1 cellular context compared by ENCODE assay signal in genomic region chr11:69887841-69888670, GRCh38.
A peak's percentile ranks its signal among the peaks of the same experiment; 100 is the strongest.
TF ChIP-seq lines count a peak whose summit lies in the region.

No MANE protein-coding gene starts in this region.

TF ChIP-seq in K562, 482 proteins besides CTCF, POLR2A, EP300 and RAD21 (continued from another document):
- TF ChIP-seq, protein P1, sequence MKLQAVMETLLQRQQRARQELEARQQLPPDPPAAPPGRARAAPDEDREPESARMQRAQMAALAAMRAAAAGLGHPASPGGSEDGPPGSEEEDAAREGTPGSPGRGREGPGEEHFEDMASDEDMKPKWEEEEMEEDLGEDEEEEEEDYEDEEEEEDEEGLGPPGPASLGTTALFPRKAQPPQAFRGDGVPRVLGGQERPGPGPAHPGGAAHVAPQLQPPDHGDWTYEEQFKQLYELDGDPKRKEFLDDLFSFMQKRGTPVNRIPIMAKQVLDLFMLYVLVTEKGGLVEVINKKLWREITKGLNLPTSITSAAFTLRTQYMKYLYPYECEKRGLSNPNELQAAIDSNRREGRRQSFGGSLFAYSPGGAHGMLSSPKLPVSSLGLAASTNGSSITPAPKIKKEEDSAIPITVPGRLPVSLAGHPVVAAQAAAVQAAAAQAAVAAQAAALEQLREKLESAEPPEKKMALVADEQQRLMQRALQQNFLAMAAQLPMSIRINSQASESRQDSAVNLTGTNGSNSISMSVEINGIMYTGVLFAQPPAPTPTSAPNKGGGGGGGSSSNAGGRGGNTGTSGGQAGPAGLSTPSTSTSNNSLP (IDR thresholded peaks at IDR 0.05; ENCODE audit: borderline replicate concordance, low read depth, low read length): no peak
- no peak for TF ChIP-seq JUN (IDR thresholded peaks at IDR 0.05; ENCODE audit: borderline replicate concordance, low read depth, low read length)
- TF ChIP-seq JUN (CRISPR knock-in tag; IDR thresholded peaks at IDR 0.05; ENCODE audit: borderline replicate concordance): 0 out of 2 replicates have a peak, but pooled peaks have one; percentile 33
- no peak for TF ChIP-seq USF1 (CRISPR knock-in tag; IDR thresholded peaks at IDR 0.05)
- no peak for TF ChIP-seq BRD9 (IDR thresholded peaks at IDR 0.05; ENCODE audit: low read depth, partially characterized antibody)
- TF ChIP-seq, protein P2, sequence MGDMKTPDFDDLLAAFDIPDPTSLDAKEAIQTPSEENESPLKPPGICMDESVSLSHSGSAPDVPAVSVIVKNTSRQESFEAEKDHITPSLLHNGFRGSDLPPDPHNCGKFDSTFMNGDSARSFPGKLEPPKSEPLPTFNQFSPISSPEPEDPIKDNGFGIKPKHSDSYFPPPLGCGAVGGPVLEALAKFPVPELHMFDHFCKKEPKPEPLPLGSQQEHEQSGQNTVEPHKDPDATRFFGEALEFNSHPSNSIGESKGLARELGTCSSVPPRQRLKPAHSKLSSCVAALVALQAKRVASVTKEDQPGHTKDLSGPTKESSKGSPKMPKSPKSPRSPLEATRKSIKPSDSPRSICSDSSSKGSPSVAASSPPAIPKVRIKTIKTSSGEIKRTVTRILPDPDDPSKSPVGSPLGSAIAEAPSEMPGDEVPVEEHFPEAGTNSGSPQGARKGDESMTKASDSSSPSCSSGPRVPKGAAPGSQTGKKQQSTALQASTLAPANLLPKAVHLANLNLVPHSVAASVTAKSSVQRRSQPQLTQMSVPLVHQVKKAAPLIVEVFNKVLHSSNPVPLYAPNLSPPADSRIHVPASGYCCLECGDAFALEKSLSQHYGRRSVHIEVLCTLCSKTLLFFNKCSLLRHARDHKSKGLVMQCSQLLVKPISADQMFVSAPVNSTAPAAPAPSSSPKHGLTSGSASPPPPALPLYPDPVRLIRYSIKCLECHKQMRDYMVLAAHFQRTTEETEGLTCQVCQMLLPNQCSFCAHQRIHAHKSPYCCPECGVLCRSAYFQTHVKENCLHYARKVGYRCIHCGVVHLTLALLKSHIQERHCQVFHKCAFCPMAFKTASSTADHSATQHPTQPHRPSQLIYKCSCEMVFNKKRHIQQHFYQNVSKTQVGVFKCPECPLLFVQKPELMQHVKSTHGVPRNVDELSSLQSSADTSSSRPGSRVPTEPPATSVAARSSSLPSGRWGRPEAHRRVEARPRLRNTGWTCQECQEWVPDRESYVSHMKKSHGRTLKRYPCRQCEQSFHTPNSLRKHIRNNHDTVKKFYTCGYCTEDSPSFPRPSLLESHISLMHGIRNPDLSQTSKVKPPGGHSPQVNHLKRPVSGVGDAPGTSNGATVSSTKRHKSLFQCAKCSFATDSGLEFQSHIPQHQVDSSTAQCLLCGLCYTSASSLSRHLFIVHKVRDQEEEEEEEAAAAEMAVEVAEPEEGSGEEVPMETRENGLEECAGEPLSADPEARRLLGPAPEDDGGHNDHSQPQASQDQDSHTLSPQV (IDR thresholded peaks at IDR 0.05): no peak
- no peak for TF ChIP-seq ZNF175 (CRISPR knock-in tag; IDR thresholded peaks at IDR 0.05; ENCODE audit: low read depth)
- TF ChIP-seq ZNF217 (CRISPR knock-in tag; IDR thresholded peaks at IDR 0.05): 0 out of 2 replicates have a peak, but pooled peaks have one; percentile 42
- TF ChIP-seq LEF1 (IDR thresholded peaks at IDR 0.05): 0 out of 2 replicates have a peak, but pooled peaks have one; percentile 28
- TF ChIP-seq TEAD4 (IDR thresholded peaks at IDR 0.05; ENCODE audit: low read length): no peak
- TF ChIP-seq TEAD4 (CRISPR knock-in tag; IDR thresholded peaks at IDR 0.05; ENCODE audit: borderline replicate concordance): peak; percentile 57; the same call in 1 of the 2 replicates
- 0 out of 2 replicates have a peak, but pooled peaks have one; percentile 76 for TF ChIP-seq CBFB (CRISPR knock-in tag; IDR thresholded peaks at IDR 0.05)
- TF ChIP-seq SRF (CRISPR knock-in tag; IDR thresholded peaks at IDR 0.05): no peak
